1 cellular context compared by ENCODE assay signal in genomic region chr4:77009511-77010120, GRCh38.
TF ChIP-seq lines count a peak whose summit lies in the region.

No MANE protein-coding gene starts in this region.

TF ChIP-seq in SK-N-SH treated with all-trans-retinoic acid at 6 μM for 48 hours, 23 proteins besides CTCF, POLR2A, EP300 and RAD21:
- no peak for TF ChIP-seq TSHZ2 (CRISPR knock-in tag; IDR thresholded peaks at IDR 0.05)
- no peak for TF ChIP-seq OSR1 (CRISPR knock-in tag; IDR thresholded peaks at IDR 0.05)
- TF ChIP-seq GLIS3 (CRISPR knock-in tag; IDR thresholded peaks at IDR 0.05), result no peak
- TF ChIP-seq ISL1 (CRISPR knock-in tag; IDR thresholded peaks at IDR 0.05), result no peak
- TF ChIP-seq ESRRG (CRISPR knock-in tag; IDR thresholded peaks at IDR 0.05), result no peak
- peak; percentile 55; the same call in 1 of the 2 replicates for TF ChIP-seq TCF4 (CRISPR knock-in tag; IDR thresholded peaks at IDR 0.05; ENCODE audit: borderline replicate concordance)
- no peak for TF ChIP-seq ZNF565 (CRISPR knock-in tag; conservative IDR thresholded peaks at IDR 0.05; ENCODE audit: low read depth)
- no peak for TF ChIP-seq CSDC2 (CRISPR knock-in tag; IDR thresholded peaks at IDR 0.05)
